Comparison of ENCODE assay signal across 20 cellular contexts in the genomic region with DNA sequence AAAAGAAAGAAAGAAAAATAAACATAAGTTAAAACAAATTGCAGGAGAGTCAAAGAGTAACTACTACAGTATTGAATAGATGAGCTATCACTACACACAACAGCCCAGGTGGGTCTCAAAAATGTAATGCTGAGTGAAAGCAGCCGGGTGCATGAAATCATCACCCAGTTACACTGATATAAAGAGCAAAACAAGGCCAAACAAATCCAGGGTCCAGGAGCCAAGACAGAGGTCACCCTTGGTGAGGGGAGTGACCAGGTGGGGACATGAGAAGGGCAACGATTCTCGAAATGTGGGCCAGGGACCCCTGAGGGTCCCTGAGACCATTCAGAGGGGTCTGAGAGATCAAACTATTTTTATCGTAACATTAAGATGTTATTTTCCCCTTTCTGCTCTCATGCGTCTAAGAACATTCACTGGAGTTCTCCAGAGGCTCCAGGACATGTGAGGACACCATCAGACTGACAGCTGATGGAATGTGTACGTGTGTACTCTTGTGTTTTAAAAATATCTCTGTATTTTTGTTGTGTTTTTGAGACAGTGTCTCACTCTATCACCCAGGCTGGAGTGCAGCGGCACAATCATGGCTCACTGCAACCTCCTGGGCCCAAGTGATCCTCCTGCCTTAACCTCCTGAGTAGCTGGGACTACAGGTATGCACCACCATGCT. TPM values are rescaled to one million over a fixed set of nuclear protein-coding genes. Genes with fewer than 3 reads are reported as not detected.
A peak's percentile ranks its signal among the peaks of the same experiment; 100 is the strongest.
DNase-seq lines count a peak whose midpoint lies in the region; ATAC-seq, FAIRE-seq and TF ChIP-seq lines count a peak whose summit lies in the region.
"Had no signal": no experiment of that assay in that cellular context is flagged by ENCODE, and none has a peak within 500 bp of the region (broad histone marks: within the 10 kb centered on the region; RNA-seq: fewer than 3 reads in every experiment).

No MANE protein-coding gene starts in this region.

- no peaks in the 10 kb centered on the region for H3K9me3 ChIP-seq in right atrium auricular region
- H3K9me3 ChIP-seq in psoas muscle: no peaks in the 10 kb centered on the region
- H3K9me3 ChIP-seq in body of pancreas: no peaks in the 10 kb centered on the region
- H3K9me3 ChIP-seq: BLaER1 treated with 17β-estradiol and CSF1 and Interleukin-3, amounts not matched to agents 10 nM and 100 nM; Caco-2 had no signal

- peaks cover 63% of the 10 kb centered on the region for H3K36me3 Mint-ChIP-seq in brain

- peak overlapping the region in 4 of 5 experiments; percentile 32 to 73 (median 47) for H3K27ac Mint-ChIP-seq in brain

- H3K36me3 ChIP-seq in right atrium auricular region (peaks cover 60% of the 10 kb centered on the region), psoas muscle (ENCODE audit: insufficient read depth in 1 of 2, low read depth in 1 of 2) (peaks cover 2 to 88% of the 10 kb centered on the region in 2 donors), body of pancreas (replicated peaks in 1 of 2; ENCODE audit: insufficient read depth in 1 of 2, low read depth in 2 of 2) (peaks cover 0 to 23% of the 10 kb centered on the region in 2 donors)

- TF ChIP-seq POLR2A in body of pancreas (IDR thresholded peaks at IDR 0.05): no peak

- H3K4me3 Mint-ChIP-seq in brain: no peak overlapping the region
- H3K4me3 Mint-ChIP-seq: CD4-positive, alpha-beta memory T cell had no signal

- DNase-seq in Caki2 (ENCODE audit: low read depth): peak; percentile 36
- DNase-seq in right atrium auricular region (ENCODE audit: low spot score): no peak
- no peak for DNase-seq in psoas muscle
- DNase-seq in HTR-8/SVneo (ENCODE audit: insufficient read length, low spot score): no peak
- no peak for DNase-seq in body of pancreas
- DNase-seq in HK-2 (ENCODE audit: unreplicated experiment): no peak
- DNase-seq: 8988T; Caco-2; CD4-positive, alpha-beta memory T cell; H7; KG1; NCI-H1092; NCI-H146; NCI-H2029; NCI-H2227 treated with DMSO at 0.1 percent for 48 hours; NCI-H510A had no signal

- H3K4me3 ChIP-seq in right atrium auricular region: no peak overlapping the region
- H3K4me3 ChIP-seq in psoas muscle: no peak overlapping the region
- H3K4me3 ChIP-seq in body of pancreas: no peak overlapping the region
- H3K4me3 ChIP-seq: BLaER1 treated with 17β-estradiol and CSF1 and Interleukin-3, amounts not matched to agents 10 nM and 100 nM had no signal

- H3K4me1 Mint-ChIP-seq in brain: no peaks in the 10 kb centered on the region

- intact Hi-C loops in psoas muscle (cut with DNase I): no loop called here
- intact Hi-C loops in body of pancreas (cut with DNase I): no loop called here

- 52 to 58% (median 57%) methylated on average over 7 of the region's 7 CpGs for WGBS in psoas muscle, 3 donors
- WGBS in body of pancreas, 2 donors: 86 to 89% methylated on average over 7 of the region's 7 CpGs

- H3K27ac ChIP-seq in right atrium auricular region: peak overlapping the region; percentile 78 to 81
- H3K27ac ChIP-seq in psoas muscle: peak overlapping the region; percentile 18
- H3K27ac ChIP-seq in body of pancreas: no peak overlapping the region
- H3K27ac ChIP-seq: BLaER1 treated with 17β-estradiol and CSF1 and Interleukin-3, amounts not matched to agents 10 nM and 100 nM had no signal

- peaks cover 0 to 20% of the 10 kb centered on the region in 2 donors for H3K4me1 ChIP-seq in right atrium auricular region
- H3K4me1 ChIP-seq in psoas muscle: no peaks in the 10 kb centered on the region
- H3K4me1 ChIP-seq in body of pancreas: no peaks in the 10 kb centered on the region
- H3K4me1 ChIP-seq: Caco-2 had no signal

- no peaks in the 10 kb centered on the region for H3K9me3 Mint-ChIP-seq in brain
- H3K9me3 Mint-ChIP-seq: CD4-positive, alpha-beta memory T cell had no signal

- H3K27me3 ChIP-seq in right atrium auricular region (no peaks in the 10 kb centered on the region), psoas muscle (ENCODE audit: insufficient read depth in 3 of 3, low read length in 2 of 3) (no peaks in the 10 kb centered on the region), body of pancreas (no peaks in the 10 kb centered on the region)
- H3K27me3 ChIP-seq: BLaER1 treated with 17β-estradiol and CSF1 and Interleukin-3, amounts not matched to agents 10 nM and 100 nM had no signal

- in situ Hi-C loops in Caki2 (cut with HindIII; ENCODE audit: low pct_unique_long_range_greater_than_20kb, low sequenced_read_pairs): no loop called here

- H3K27me3 Mint-ChIP-seq in brain: peaks cover 3% of the 10 kb centered on the region
- H3K27me3 Mint-ChIP-seq: CD4-positive, alpha-beta memory T cell had no signal

- FAIRE-seq in HTR-8/SVneo (lab: Jason Lieb, UNC): no peak
- FAIRE-seq: GM12891 had no signal

- ATAC-seq in psoas muscle (peak in 2 of 4 donors; percentile 31 to 50), body of pancreas (no peak)
- ATAC-seq: Panc1 had no signal

- TF ChIP-seq CTCF in brain (conservative IDR thresholded peaks at IDR 0.05) (no peak), right atrium auricular region (IDR thresholded peaks at IDR 0.05) (no peak), psoas muscle (IDR thresholded peaks at IDR 0.05) (no peak), body of pancreas (IDR thresholded peaks at IDR 0.05) (no peak)

RNA-seq across cellular contexts. Expression of gene COQ8B, which starts 10.6 kb away (rescaled TPM):
- total RNA-seq in Caki2 (2014; rRNA removed; shearing (Covaris generic); ENCODE audit: low replicate concordance): 81.8 and 159 TPM in 2 replicates
- polyA plus RNA-seq in brain (ENCODE audit: insufficient read depth, low read depth, low replicate concordance) (36.4 TPM), psoas muscle (10 to 100 TPM; 13.2 to 43.1 (median 16.1) TPM)
- total RNA-seq in right atrium auricular region (10 to 100 TPM; 23.3 to 26.6 TPM), psoas muscle (10 to 100 TPM in 3 of 4 donors, 1 to 10 TPM in 1; 6.8 to 16.2 (median 13.7) TPM), body of pancreas (10 to 100 TPM; 29.8 to 31.3 TPM)

RNA-seq across cellular contexts. Expression of gene ITPKC, which starts 10.8 kb away (rescaled TPM):
- 23.1 and 25.3 TPM in 2 replicates for total RNA-seq in Caki2 (2014; rRNA removed; shearing (Covaris generic); ENCODE audit: low replicate concordance)
- 9.1 TPM for polyA plus RNA-seq in brain (ENCODE audit: insufficient read depth, low read depth, low replicate concordance)
- total RNA-seq in right atrium auricular region: 10 to 100 TPM; 15.2 to 15.6 TPM
- total RNA-seq in psoas muscle: 10 to 100 TPM in 3 of 4 donors, 1 to 10 TPM in 1; 6.9 to 16.7 (median 14.2) TPM
- polyA plus RNA-seq in psoas muscle: 10 to 100 TPM; 10.2 to 19.2 (median 16.6) TPM
- total RNA-seq in body of pancreas: 10 to 100 TPM; 14.0 to 27.7 TPM

RNA-seq across cellular contexts. Expression of gene NUMBL, which starts 15.6 kb away (rescaled TPM):
- 22.2 and 39.0 TPM in 2 replicates for total RNA-seq in Caki2 (2014; rRNA removed; shearing (Covaris generic); ENCODE audit: low replicate concordance)
- polyA plus RNA-seq in brain (ENCODE audit: insufficient read depth, low read depth, low replicate concordance) (27.2 TPM), psoas muscle (1 to 10 TPM; 3.3 to 5.5 (median 4.1) TPM)
- total RNA-seq in right atrium auricular region (10 to 100 TPM; 11.2 to 28.1 TPM), psoas muscle (10 to 100 TPM; 12.0 to 13.3 (median 12.9) TPM), body of pancreas (10 to 100 TPM in 1 of 2 donors, 1 to 10 TPM in 1; 9.1 to 73.5 TPM)

RNA-seq across cellular contexts. Expression of gene ACTMAP, which starts 44.2 kb away (rescaled TPM):
- total RNA-seq in Caki2 (2014; rRNA removed; shearing (Covaris generic); ENCODE audit: low replicate concordance): 3.3 and 5.2 TPM in 2 replicates
- polyA plus RNA-seq in brain (ENCODE audit: insufficient read depth, low read depth, low replicate concordance) (20.5 TPM), psoas muscle (1 to 10 TPM; 5.1 to 8.9 (median 6.6) TPM)
- total RNA-seq in right atrium auricular region (1 to 10 TPM; 3.7 to 5.3 TPM), psoas muscle (10 to 100 TPM in 2 of 4 donors, 1 to 10 TPM in 2; 6.7 to 13.3 (median 9.6) TPM), body of pancreas (1 to 10 TPM; 3.0 to 4.2 TPM)

RNA-seq across cellular contexts. Expression of gene SNRPA, which starts 44.9 kb away (rescaled TPM):
- 51.1 and 64.3 TPM in 2 replicates for total RNA-seq in Caki2 (2014; rRNA removed; shearing (Covaris generic); ENCODE audit: low replicate concordance)
- polyA plus RNA-seq in brain (ENCODE audit: insufficient read depth, low read depth, low replicate concordance): 96.2 TPM
- 10 to 100 TPM; 30.7 to 32.9 TPM for total RNA-seq in right atrium auricular region
- total RNA-seq in psoas muscle: 10 to 100 TPM; 27.5 to 43.6 (median 33.5) TPM
- polyA plus RNA-seq in psoas muscle: 10 to 100 TPM; 21.5 to 34.2 (median 22.5) TPM
- total RNA-seq in body of pancreas: 10 to 100 TPM; 18.7 to 42.2 TPM

Comparison
In these comparisons a context has a peak if more than half of its experiments do, and no peak if none do; other contexts are left out.
1. H3K27ac ChIP-seq: peak in right atrium auricular region (2 of 2) and psoas muscle (single experiment); none in body of pancreas (0 of 4).